ENCODE assay signal across 11 cellular contexts in the genomic region with DNA sequence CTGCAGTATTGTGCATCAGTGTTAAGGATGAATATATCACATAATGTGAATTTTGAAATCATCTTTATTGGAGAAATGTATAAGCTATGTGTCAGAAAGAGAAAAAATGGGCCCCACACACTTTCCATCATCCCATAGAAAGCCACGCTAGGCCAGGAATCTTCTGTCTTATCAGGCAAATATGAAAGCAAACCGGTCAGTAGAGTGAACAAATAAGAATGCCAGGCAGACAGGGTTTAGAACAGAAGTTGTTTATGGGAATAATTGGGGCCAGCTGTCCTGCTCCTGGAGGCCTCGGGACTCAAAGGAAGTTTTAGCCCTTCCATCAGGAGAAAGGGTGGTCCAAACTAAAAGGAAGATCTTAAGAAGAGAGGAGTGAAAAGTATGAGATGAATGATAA.
"Had no signal": no experiment of that assay in that cellular context is flagged by ENCODE, and none has a peak within 500 bp of the region (broad histone marks: within the 10 kb centered on the region; RNA-seq: fewer than 3 reads in every experiment).

No MANE protein-coding gene starts in this region.

- H3K27ac ChIP-seq: skin epidermis, uterus had no signal

- H3K4me1 ChIP-seq: uterus had no signal

- H3K27me3 ChIP-seq: uterus had no signal

- H3K9me3 ChIP-seq: uterus had no signal

- H3K4me3 ChIP-seq: skin epidermis, uterus had no signal

- H3K36me3 ChIP-seq: uterus had no signal

- ATAC-seq: WTC11 had no signal

- DNase-seq: activated CD4-positive, alpha-beta T cell treated with anti-CD3 and anti-CD28 coated beads, Interleukin-2, amount 10 ng/mL, durations not matched to agents 24 days and 14 days; activated naive CD4-positive, alpha-beta T cell treated with anti-CD3 and anti-CD28 coated beads, Interleukin-2, amount 10 ng/mL, durations not matched to agents 7 days and 5 days; amygdala; cerebellar nuclear complex; dermis blood vessel endothelial cell; endodermal cell; hippocampal formation; posterior cingulate gyrus; uterus had no signal
